Comparison of ENCODE assay signal across 8 cellular contexts in the genomic region with DNA sequence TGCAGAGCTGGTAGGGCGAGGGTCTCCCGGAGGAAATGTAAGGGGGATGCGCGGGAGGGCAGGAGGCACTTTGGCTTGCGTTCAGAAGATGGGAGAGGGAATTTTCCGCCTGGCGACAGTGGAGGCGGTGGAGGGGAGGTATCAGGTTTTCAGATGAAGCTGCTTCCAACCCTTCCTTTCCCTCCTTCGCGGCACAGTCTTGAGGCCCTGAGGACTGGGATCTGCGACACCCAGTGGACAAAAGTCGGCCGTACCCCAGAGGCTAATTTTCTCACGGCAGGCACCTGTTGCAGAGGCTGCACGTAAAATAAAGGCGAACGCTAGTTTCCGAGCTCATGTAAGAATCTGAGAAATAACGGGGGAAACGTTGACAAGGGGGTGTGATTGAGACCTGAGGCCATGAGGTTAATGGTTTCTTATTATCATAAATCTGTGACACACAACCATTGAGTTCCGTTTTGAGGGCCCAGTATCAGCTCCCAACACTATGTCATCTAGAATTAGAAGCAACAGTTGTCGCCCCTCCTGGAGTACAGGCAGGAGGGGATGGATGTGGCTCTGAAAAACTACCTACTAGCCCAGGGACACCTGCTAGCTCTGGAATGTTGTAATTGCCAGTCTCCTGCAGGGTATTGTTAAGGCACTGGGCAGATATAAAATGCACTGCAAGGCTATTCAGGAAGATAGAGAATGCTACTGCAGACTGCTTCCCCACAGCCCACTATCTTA. TPM values are rescaled to one million over a fixed set of nuclear protein-coding genes. Genes with fewer than 3 reads are reported as not detected.
DNase-seq lines count a peak whose midpoint lies in the region; ATAC-seq and TF ChIP-seq lines count a peak whose summit lies in the region.

No MANE protein-coding gene starts in this region.

- no peaks in the 10 kb centered on the region for H3K36me3 ChIP-seq in stomach

- DNase-seq in Ammon's horn (ENCODE audit: low spot score) (peak; percentile 67), NCI-H526 treated with DMSO at 0.1 percent for 48 hours (lab: John Stamatoyannopoulos, UW) (peak; percentile 22), activated T-cell treated with anti-CD3 and anti-CD28 coated beads for 4 hours (peak; percentile 6), myocyte (ENCODE audit: low read depth) (peak; percentile 58), stomach (peak; percentile 57)

- peaks cover 0 to 22% (median 0%) of the 10 kb centered on the region in 3 donors for H3K27me3 ChIP-seq in stomach

- 4 to 36% (median 12%) methylated on average over 12 to 22 of the region's 22 CpGs for WGBS in stomach, 5 donors

- peak overlapping the region; percentile 50 to 60 (median 58) for H3K4me3 ChIP-seq in stomach

- H3K4me1 ChIP-seq in stomach: peaks cover 0 to 5% (median 2%) of the 10 kb centered on the region in 4 donors

- TF ChIP-seq CTCF in stomach (IDR thresholded peaks at IDR 0.05): peak in 4 of 7 experiments; percentile 23 to 50 (median 32)

- peak overlapping the region in 4 of 5 donors; percentile 57 to 82 (median 70) for H3K27ac ChIP-seq in stomach

- ATAC-seq in GM18907 (IDR thresholded peaks at IDR 0.05; ENCODE audit: unreplicated experiment) (peak; percentile 41), HG03378 (IDR thresholded peaks at IDR 0.05; ENCODE audit: unreplicated experiment) (peak; percentile 42), esophagus mucosa (peak; percentile 62)

- TF ChIP-seq EP300 in stomach (IDR thresholded peaks at IDR 0.05): no peak

- H3K9me3 ChIP-seq in stomach: no peaks in the 10 kb centered on the region

- TF ChIP-seq POLR2A in stomach (IDR thresholded peaks at IDR 0.05): no peak

- intact Hi-C loops in stomach (cut with DNase I; ENCODE audit: low total_unique reads): no loop called here

RNA-seq across cellular contexts. Expression of a gene that starts 1.1 kb away (rescaled TPM):
- total RNA-seq in esophagus mucosa (not detected), myocyte (0.26 and 0.40 TPM in 2 replicates), stomach (1 to 10 TPM in 1 of 5 donors, under 1 TPM in 1, not detected in 3; 0.92 to 2.8 TPM)
- 0.96 TPM for polyA plus RNA-seq in myocyte (2012)
- 1 to 10 TPM in 1 of 3 donors, under 1 TPM in 2; 0.50 to 1.3 (median 0.61) TPM for polyA plus RNA-seq in stomach

RNA-seq across cellular contexts. Expression of a gene that starts 37.4 kb away (rescaled TPM):
- 0.12 TPM for total RNA-seq in esophagus mucosa
- 3.2 and 3.4 TPM in 2 replicates for total RNA-seq in myocyte
- 0.62 TPM for polyA plus RNA-seq in myocyte (2012)
- total RNA-seq in stomach: 10 to 100 TPM in 1 of 5 donors, 1 to 10 TPM in 1, not detected in 3; 1.6 to 11.7 TPM
- polyA plus RNA-seq in stomach: under 1 TPM; 0.33 to 0.76 (median 0.62) TPM

RNA-seq across cellular contexts. Expression of a gene that starts 43.4 kb away (rescaled TPM):
- 2.1 TPM for total RNA-seq in esophagus mucosa
- 3.9 and 5.3 TPM in 2 replicates for total RNA-seq in myocyte
- polyA plus RNA-seq in myocyte (2012): 4.0 TPM
- 100 to 1,000 TPM in 1 of 5 donors, 10 to 100 TPM in 1, 1 to 10 TPM in 3; 2.9 to 118 (median 9.1) TPM for total RNA-seq in stomach
- 1 to 10 TPM; 3.3 to 8.0 (median 3.5) TPM for polyA plus RNA-seq in stomach

RNA-seq across cellular contexts. Expression of a gene that starts 52.9 kb away (rescaled TPM):
- 8.9 TPM for total RNA-seq in esophagus mucosa
- 29.1 and 39.1 TPM in 2 replicates for total RNA-seq in myocyte
- 10.2 TPM for polyA plus RNA-seq in myocyte (2012)
- 10 to 100 TPM; 16.3 to 41.3 (median 19.7) TPM for total RNA-seq in stomach
- polyA plus RNA-seq in stomach: 1 to 10 TPM; 4.5 to 7.2 (median 4.6) TPM

Comparison
In these comparisons a context has a peak if more than half of its experiments do, and no peak if none do; other contexts are left out.
1. Peak in every context shown above with its lines: DNase-seq, ATAC-seq, H3K4me3 ChIP-seq and H3K27ac ChIP-seq.
2. DNase-seq: peak in every context shown above with its lines; median percentile 67 in Ammon's horn; 58 in myocyte; 57 in stomach; 22 in NCI-H526 treated with DMSO at 0.1 percent for 48 hours; 6 in activated T-cell treated with anti-CD3 and anti-CD28 coated beads for 4 hours.